Comparison of ENCODE assay signal across 3 cellular contexts in the genomic region with DNA sequence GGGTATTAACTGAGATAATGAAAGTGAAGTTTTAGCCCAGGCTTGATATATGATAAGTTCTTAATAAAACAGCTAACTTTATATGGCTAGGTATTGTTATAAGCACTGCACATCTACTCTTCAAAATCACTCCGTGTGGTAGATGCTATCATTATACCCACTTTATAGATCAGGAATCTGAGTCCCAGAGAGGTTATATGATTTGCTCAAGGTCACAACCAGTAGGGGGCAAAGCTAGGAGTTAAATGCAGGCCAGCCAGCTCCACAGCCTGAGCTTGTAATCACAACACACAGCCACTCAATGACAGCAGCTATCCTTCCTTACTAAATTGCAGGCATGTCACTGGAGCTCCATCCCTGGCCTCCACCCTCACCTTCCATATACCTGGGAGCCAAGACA.
A peak's percentile ranks its signal among the peaks of the same experiment; 100 is the strongest.
TF ChIP-seq lines count a peak whose summit lies in the region.

No MANE protein-coding gene starts in this region.

TF ChIP-seq in HepG2, 621 proteins besides CTCF, POLR2A, EP300 and RAD21:
- 0 out of 2 replicates have a peak, but pooled peaks have one; percentile 17 for TF ChIP-seq ZNF629 (CRISPR knock-in tag; conservative IDR thresholded peaks at IDR 0.05)
- TF ChIP-seq SOX6 (IDR thresholded peaks at IDR 0.05) = no peak
- TF ChIP-seq SOX6 (CRISPR knock-in tag; IDR thresholded peaks at IDR 0.05) = no peak
TF ChIP-seq in HepG2: peak in this region for 1.

TF ChIP-seq in HEK293, 187 proteins besides CTCF, POLR2A, EP300 and RAD21:
- no peak for TF ChIP-seq FEZF1 (tag by site-specific recombination; IDR thresholded peaks at IDR 0.05)
- TF ChIP-seq TRIM28 (IDR thresholded peaks at IDR 0.05; ENCODE audit: borderline replicate concordance, low read length) = 0 out of 2 replicates have a peak, but pooled peaks have one; percentile 26

TF ChIP-seq in K562, 482 proteins besides CTCF, POLR2A, EP300 and RAD21:
- TF ChIP-seq TCFL5 (CRISPR knock-in tag; conservative IDR thresholded peaks at IDR 0.05) (no peak), ESRRA (IDR thresholded peaks at IDR 0.05; ENCODE audit: borderline replicate concordance, low read depth) (peak; percentile 96), RB1 (IDR thresholded peaks at IDR 0.05; ENCODE audit: low read depth) (no peak), PTRF (tag; IDR thresholded peaks at IDR 0.05) (no peak), RBM25 (IDR thresholded peaks at IDR 0.05; ENCODE audit: low read depth, low read length, severe bottlenecking) (peak; percentile 40)
- TF ChIP-seq, protein P1, sequence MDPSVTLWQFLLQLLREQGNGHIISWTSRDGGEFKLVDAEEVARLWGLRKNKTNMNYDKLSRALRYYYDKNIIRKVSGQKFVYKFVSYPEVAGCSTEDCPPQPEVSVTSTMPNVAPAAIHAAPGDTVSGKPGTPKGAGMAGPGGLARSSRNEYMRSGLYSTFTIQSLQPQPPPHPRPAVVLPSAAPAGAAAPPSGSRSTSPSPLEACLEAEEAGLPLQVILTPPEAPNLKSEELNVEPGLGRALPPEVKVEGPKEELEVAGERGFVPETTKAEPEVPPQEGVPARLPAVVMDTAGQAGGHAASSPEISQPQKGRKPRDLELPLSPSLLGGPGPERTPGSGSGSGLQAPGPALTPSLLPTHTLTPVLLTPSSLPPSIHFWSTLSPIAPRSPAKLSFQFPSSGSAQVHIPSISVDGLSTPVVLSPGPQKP (CRISPR knock-in tag; IDR thresholded peaks at IDR 0.05) = no peak
